23 cellular contexts compared by ENCODE assay signal in the genomic region with DNA sequence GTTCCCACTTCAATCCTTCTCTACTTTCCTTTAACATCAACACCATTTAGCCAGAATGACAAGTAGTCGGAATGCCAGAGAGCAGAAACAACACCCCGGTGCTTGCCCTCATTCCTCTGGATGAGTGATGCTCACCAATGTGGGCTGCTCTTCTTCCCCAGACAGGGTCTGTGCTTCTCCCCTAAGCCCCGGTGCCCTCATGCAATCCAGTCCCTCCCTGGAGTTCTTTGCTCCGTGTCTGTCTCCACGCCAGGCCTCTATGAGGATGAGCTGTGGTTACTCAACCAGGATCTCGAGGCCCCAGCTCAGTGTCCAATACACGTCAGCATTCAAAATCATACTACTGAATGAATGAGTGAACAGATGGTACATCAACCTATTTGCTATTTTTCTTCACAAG.
"Had no signal": no experiment of that assay in that cellular context is flagged by ENCODE, and none has a peak within 500 bp of the region (broad histone marks: within the 10 kb centered on the region; RNA-seq: fewer than 3 reads in every experiment).

No MANE protein-coding gene starts in this region.

- H3K9me3 ChIP-seq: adrenal gland, ascending aorta, colonic mucosa, esophagus muscularis mucosa, upper lobe of left lung had no signal

- H3K9ac ChIP-seq: parathyroid adenoma had no signal

- ATAC-seq: activated CD8-positive, alpha-beta memory T cell treated with anti-CD3 and anti-CD28 coated beads, Interleukin-2, amount 10 ng/mL, durations not matched to agents 7 days and 5 days; activated CD8-positive, alpha-beta T cell treated with anti-CD3 and anti-CD28 coated beads for 36 hours; effector memory CD8-positive, alpha-beta T cell; left cardiac atrium; natural killer cell treated with Interleukin-12 subunit alpha and Interleukin-12 subunit beta and Interleukin-15 and Interleukin-18, amount 100 ng/mL, for 72 hours had no signal

- H3K27ac ChIP-seq: adrenal gland, ascending aorta, colonic mucosa, dorsolateral prefrontal cortex, esophagus muscularis mucosa, parathyroid adenoma, upper lobe of left lung had no signal

- DNase-seq: activated CD4-positive, alpha-beta T cell treated with anti-CD3 and anti-CD28 coated beads, Interleukin-2, amount 10 ng/mL, durations not matched to agents 7 days and 5 days; activated CD4-positive, CD25-positive, alpha-beta regulatory T cell treated with anti-CD3 and anti-CD28 coated beads, Interleukin-2, amount 50 U/mL, for 72 hours; activated CD8-positive, alpha-beta memory T cell treated with anti-CD3 and anti-CD28 coated beads, Interleukin-2, amount 10 ng/mL, durations not matched to agents 7 days and 5 days; activated CD8-positive, alpha-beta T cell treated with anti-CD3 and anti-CD28 coated beads for 36 hours; activated T-cell treated with anti-CD3 and anti-CD28 coated beads for 4 hours; adrenal gland; effector memory CD8-positive, alpha-beta T cell; glutamatergic neuron; hypothalamus; left cardiac atrium; nucleus accumbens; stimulated activated CD4-positive, alpha-beta T cell treated with anti-CD3 and anti-CD28 coated beads, Interleukin-4, amount 100 ng/mL, for 24 hours; stimulated activated naive CD4-positive, alpha-beta T cell treated with Interleukin-2 at 50 U/mL for 16 hours had no signal

- FAIRE-seq: frontal cortex had no signal

- H3K79me2 ChIP-seq: parathyroid adenoma had no signal

- H3K36me3 Mint-ChIP-seq: activated CD8-positive, alpha-beta memory T cell treated with anti-CD3 and anti-CD28 coated beads, Interleukin-2, amount 10 ng/mL, durations not matched to agents 7 days and 5 days; activated naive CD8-positive, alpha-beta T cell; natural killer cell treated with Interleukin-12 subunit alpha and Interleukin-12 subunit beta and Interleukin-15 and Interleukin-18, amount 100 ng/mL, for 72 hours had no signal

- H3K27me3 ChIP-seq: ascending aorta, colonic mucosa, upper lobe of left lung had no signal

- H3K36me3 ChIP-seq: adrenal gland, ascending aorta, colonic mucosa, esophagus muscularis mucosa, upper lobe of left lung had no signal

- H2AFZ ChIP-seq: parathyroid adenoma had no signal

- H3K4me3 ChIP-seq: adrenal gland, ascending aorta, colonic mucosa, dorsolateral prefrontal cortex, esophagus muscularis mucosa, upper lobe of left lung had no signal

- H3K4me1 ChIP-seq: adrenal gland, ascending aorta, colonic mucosa, esophagus muscularis mucosa, parathyroid adenoma had no signal

- H3K9me3 Mint-ChIP-seq: activated CD4-positive, alpha-beta T cell treated with anti-CD3 and anti-CD28 coated beads, Interleukin-2, amount 10 ng/mL, durations not matched to agents 7 days and 5 days; activated CD8-positive, alpha-beta T cell treated with anti-CD3 and anti-CD28 coated beads for 36 hours; central memory CD8-positive, alpha-beta T cell; effector memory CD8-positive, alpha-beta T cell; natural killer cell treated with Interleukin-12 subunit alpha and Interleukin-12 subunit beta and Interleukin-15 and Interleukin-18, amount 100 ng/mL, for 72 hours had no signal

- H3K27ac Mint-ChIP-seq: activated CD4-positive, alpha-beta T cell treated with anti-CD3 and anti-CD28 coated beads, Interleukin-2, amount 10 ng/mL, durations not matched to agents 7 days and 5 days; activated CD8-positive, alpha-beta memory T cell treated with anti-CD3 and anti-CD28 coated beads, Interleukin-2, amount 10 ng/mL, durations not matched to agents 7 days and 5 days; activated CD8-positive, alpha-beta T cell treated with anti-CD3 and anti-CD28 coated beads for 36 hours; activated naive CD8-positive, alpha-beta T cell; effector memory CD8-positive, alpha-beta T cell; natural killer cell treated with Interleukin-12 subunit alpha and Interleukin-12 subunit beta and Interleukin-15 and Interleukin-18, amount 100 ng/mL, for 72 hours had no signal
